ENCODE assay signal across 25 cellular contexts in genomic region chr11:64157987-64158386, GRCh38.
"Had no signal": no experiment of that assay in that cellular context is flagged by ENCODE, and none has a peak within 500 bp of the region (broad histone marks: within the 10 kb centered on the region; RNA-seq: fewer than 3 reads in every experiment).

No MANE protein-coding gene starts in this region.

- DNase-seq: activated CD4-positive, alpha-beta memory T cell treated with anti-CD3 and anti-CD28 coated beads for 36 hours; activated CD4-positive, alpha-beta T cell treated with anti-CD3 and anti-CD28 coated beads, Interleukin-2, amount 10 ng/mL, durations not matched to agents 7 days and 5 days; activated CD4-positive, CD25-positive, alpha-beta regulatory T cell; activated CD8-positive, alpha-beta memory T cell treated with anti-CD3 and anti-CD28 coated beads for 24 hours; activated effector memory CD4-positive, alpha-beta T cell treated with anti-CD3 and anti-CD28 coated beads, Interleukin-2, amount 50 U/mL, for 16 hours; activated naive CD4-positive, alpha-beta T cell treated with Interleukin-2 at 50 U/mL for 16 hours; activated naive CD8-positive, alpha-beta T cell treated with anti-CD3 and anti-CD28 coated beads, Interleukin-2, amount 50 U/mL, for 24 hours; activated T-cell treated with anti-CD3 and anti-CD28 coated beads, Interleukin-2, amount 50 U/mL, for 4 hours; amniotic stem cell; MG63; NCI-H1105 treated with DMSO at 0.1 percent for 48 hours; NCI-H1436 treated with DMSO at 0.1 percent for 48 hours; NCI-H187 treated with DMSO at 0.1 percent for 48 hours; NCI-H2081 treated with DMSO at 0.1 percent for 48 hours; NCI-H510A treated with DMSO at 0.1 percent for 48 hours; NCI-H748 treated with DMSO at 0.1 percent for 48 hours; PC-3; SHP77; T-helper 9 cell had no signal

- H3K27me3 Mint-ChIP-seq: activated CD4-positive, alpha-beta memory T cell treated with anti-CD3 and anti-CD28 coated beads for 36 hours; activated CD4-positive, alpha-beta T cell treated with anti-CD3 and anti-CD28 coated beads, Interleukin-2, amount 10 ng/mL, durations not matched to agents 7 days and 5 days; activated naive CD8-positive, alpha-beta T cell treated with anti-CD3 and anti-CD28 coated beads, Interleukin-2, amount 50 U/mL, for 24 hours; brain; central memory CD8-positive, alpha-beta T cell had no signal

- H3K27ac ChIP-seq: ascending aorta, SJSA1 had no signal

- H3K27me3 ChIP-seq: ascending aorta, MG63, SJSA1 had no signal

- H3K4me3 Mint-ChIP-seq: activated CD4-positive, alpha-beta memory T cell treated with anti-CD3 and anti-CD28 coated beads for 36 hours; activated CD4-positive, alpha-beta T cell treated with anti-CD3 and anti-CD28 coated beads, Interleukin-2, amount 10 ng/mL, durations not matched to agents 7 days and 5 days; activated naive CD8-positive, alpha-beta T cell treated with anti-CD3 and anti-CD28 coated beads, Interleukin-2, amount 50 U/mL, for 24 hours; activated T-cell treated with anti-CD3 and anti-CD28 coated beads, Interleukin-2, amount 50 U/mL, for 4 hours; brain; central memory CD8-positive, alpha-beta T cell; T-helper 1 cell treated with Interleukin-12 subunit alpha and Interleukin-12 subunit beta and Interleukin-4 antibody, amounts not matched to agents 30 μg/mL and 1 μg/mL, for 36 hours had no signal

- H3K9me3 Mint-ChIP-seq: activated CD4-positive, alpha-beta memory T cell treated with anti-CD3 and anti-CD28 coated beads for 36 hours; activated CD4-positive, alpha-beta T cell treated with anti-CD3 and anti-CD28 coated beads, Interleukin-2, amount 10 ng/mL, durations not matched to agents 7 days and 5 days; activated naive CD4-positive, alpha-beta T cell treated with anti-CD3 and anti-CD28 coated beads, Interleukin-2, amount 50 U/mL, for 72 hours; activated naive CD8-positive, alpha-beta T cell treated with anti-CD3 and anti-CD28 coated beads, Interleukin-2, amount 50 U/mL, for 24 hours; activated T-cell treated with anti-CD3 and anti-CD28 coated beads, Interleukin-2, amount 50 U/mL, for 4 hours; brain; central memory CD8-positive, alpha-beta T cell; T-helper 1 cell treated with Interleukin-12 subunit alpha and Interleukin-12 subunit beta and Interleukin-4 antibody, amounts not matched to agents 30 μg/mL and 1 μg/mL, for 36 hours had no signal

- H3K9me3 ChIP-seq: ascending aorta, MG63, SJSA1 had no signal

- ATAC-seq: activated naive CD4-positive, alpha-beta T cell treated with anti-CD3 and anti-CD28 coated beads, Interleukin-2, amount 50 U/mL, for 72 hours; activated naive CD8-positive, alpha-beta T cell treated with anti-CD3 and anti-CD28 coated beads, Interleukin-2, amount 50 U/mL, for 24 hours; activated T-cell treated with anti-CD3 and anti-CD28 coated beads, Interleukin-2, amount 50 U/mL, for 4 hours; PC-3 had no signal

- H3K4me1 ChIP-seq: ascending aorta had no signal

- H3K4me3 ChIP-seq: ascending aorta, MG63, SJSA1 had no signal

- H3K27ac Mint-ChIP-seq: activated CD4-positive, alpha-beta memory T cell treated with anti-CD3 and anti-CD28 coated beads for 36 hours; activated CD4-positive, alpha-beta T cell treated with anti-CD3 and anti-CD28 coated beads, Interleukin-2, amount 10 ng/mL, durations not matched to agents 7 days and 5 days; activated naive CD8-positive, alpha-beta T cell treated with anti-CD3 and anti-CD28 coated beads, Interleukin-2, amount 50 U/mL, for 24 hours; T-helper 1 cell treated with Interleukin-12 subunit alpha and Interleukin-12 subunit beta and Interleukin-4 antibody, amounts not matched to agents 30 μg/mL and 1 μg/mL, for 36 hours had no signal

- H3K36me3 ChIP-seq: ascending aorta, MG63, SJSA1 had no signal
